ENCODE assay signal across 17 cellular contexts in genomic region chr6:158344534-158344933, GRCh38. TPM values are rescaled to one million over a fixed set of nuclear protein-coding genes. Genes with fewer than 3 reads are reported as not detected.
DNase-seq lines count a peak whose midpoint lies in the region; ATAC-seq and TF ChIP-seq lines count a peak whose summit lies in the region.
"Had no signal": no experiment of that assay in that cellular context is flagged by ENCODE, and none has a peak within 500 bp of the region (broad histone marks: within the 10 kb centered on the region; RNA-seq: fewer than 3 reads in every experiment).

No MANE protein-coding gene starts in this region.

- no peaks in the 10 kb centered on the region for H3K36me3 ChIP-seq in breast epithelium
- H3K36me3 ChIP-seq: transverse colon had no signal

- POLR2A ChIA-PET in GM10248 (lab: Yijun Ruan, JAX) = no interaction called here
- POLR2A ChIA-PET in activated CD8-positive, alpha-beta T cell treated with anti-CD3 and anti-CD28 coated beads for 36 hours (lab: Charles Lee) = no interaction called here

- H3K4me1 ChIP-seq in breast epithelium = no peaks in the 10 kb centered on the region

- intact Hi-C loops in breast epithelium (cut with DNase I; ENCODE audit: low total_unique reads) = no loop called here
- intact Hi-C loops in activated CD8-positive, alpha-beta T cell treated with anti-CD3 and anti-CD28 coated beads for 36 hours (cut with micrococcal nuclease) = no loop called here

- no peak overlapping the region for H3K4me3 Mint-ChIP-seq in activated CD8-positive, alpha-beta T cell treated with anti-CD3 and anti-CD28 coated beads for 36 hours

- H3K36me3 Mint-ChIP-seq in activated CD8-positive, alpha-beta T cell treated with anti-CD3 and anti-CD28 coated beads for 36 hours (ENCODE audit: low read depth) = peaks cover 28% of the 10 kb centered on the region

- CTCF ChIA-PET in GM10248 (lab: Yijun Ruan, JAX) = interaction anchor here (0.8 to 1.7 kb wide), 7 partner anchors 9 to 123 kb away, joined by 3 to 5 read pairs (median 3); no protein-coding TSS in a partner anchor
- CTCF ChIA-PET in activated CD8-positive, alpha-beta T cell treated with anti-CD3 and anti-CD28 coated beads for 36 hours (lab: Charles Lee) = no interaction called here

- H3K4me3 ChIP-seq in breast epithelium = no peak overlapping the region
- H3K4me3 ChIP-seq: coronary artery, transverse colon had no signal

- peaks cover 15% of the 10 kb centered on the region for H3K9me3 Mint-ChIP-seq in activated CD8-positive, alpha-beta T cell treated with anti-CD3 and anti-CD28 coated beads for 36 hours

- no peak for TF ChIP-seq CTCF in GM10248 (IDR thresholded peaks at IDR 0.05; ENCODE audit: control extremely low read depth, extremely low read depth, low read depth, missing control alignments)
- TF ChIP-seq CTCF in breast epithelium (IDR thresholded peaks at IDR 0.05) = no peak
- no peak for TF ChIP-seq CTCF in activated CD8-positive, alpha-beta T cell treated with anti-CD3 and anti-CD28 coated beads for 36 hours (IDR thresholded peaks at IDR 0.05)

- H3K27me3 Mint-ChIP-seq in activated CD8-positive, alpha-beta T cell treated with anti-CD3 and anti-CD28 coated beads for 36 hours = no peaks in the 10 kb centered on the region

- H3K27me3 ChIP-seq in breast epithelium = no peaks in the 10 kb centered on the region
- H3K27me3 ChIP-seq: transverse colon had no signal

- DNase-seq in GM10248 (ENCODE audit: extremely low spot score) (peak; percentile 26), breast epithelium (ENCODE audit: low spot score in 2 of 2) (no peak), RPMI8226 (no peak), hepatic stellate cell (ENCODE audit: low spot score) (no peak)
- no peak for DNase-seq in activated CD8-positive, alpha-beta T cell treated with anti-CD3 and anti-CD28 coated beads for 36 hours
- DNase-seq: activated T-cell treated with anti-CD3 and anti-CD28 coated beads, Interleukin-2, amount 50 U/mL, for 1 hour; AML-193; amygdala; hypothalamus; Karpas-422; NCI-H524; stimulated activated CD4-positive, alpha-beta T cell treated with anti-CD3 and anti-CD28 coated beads, Interleukin-12 subunit alpha, Interleukin-12 subunit beta, amount 100 ng/mL, for 4 hours; transverse colon had no signal

- ATAC-seq in GM18867 (IDR thresholded peaks at IDR 0.05; ENCODE audit: unreplicated experiment) (peak; percentile 49), HG02642 (IDR thresholded peaks at IDR 0.05; ENCODE audit: poor library complexity, unreplicated experiment) (peak; percentile 74), HG03571 (IDR thresholded peaks at IDR 0.05; ENCODE audit: unreplicated experiment) (peak; percentile 64)
- no peak for ATAC-seq in activated CD8-positive, alpha-beta T cell treated with anti-CD3 and anti-CD28 coated beads for 36 hours

- H3K27ac ChIP-seq in breast epithelium = no peak overlapping the region
- H3K27ac ChIP-seq: coronary artery, transverse colon had no signal

- H3K9me3 ChIP-seq in breast epithelium = peaks cover 4 to 5% of the 10 kb centered on the region in 2 donors

- H3K27ac Mint-ChIP-seq in activated CD8-positive, alpha-beta T cell treated with anti-CD3 and anti-CD28 coated beads for 36 hours = no peak overlapping the region

- peaks cover 7% of the 10 kb centered on the region for H3K4me1 Mint-ChIP-seq in activated CD8-positive, alpha-beta T cell treated with anti-CD3 and anti-CD28 coated beads for 36 hours (ENCODE audit: low read depth)

- TF ChIP-seq POLR2A in breast epithelium (IDR thresholded peaks at IDR 0.05) = no peak

RNA-seq across cellular contexts. Expression of gene TULP4, which starts 32.3 kb away (rescaled TPM):
- 100 to 1,000 TPM; 104 to 171 (median 112) TPM for total RNA-seq in breast epithelium
- total RNA-seq in activated CD8-positive, alpha-beta T cell treated with anti-CD3 and anti-CD28 coated beads for 36 hours = 10 to 100 TPM; 18.4 to 18.5 TPM

Comparison
In these comparisons a context has a peak if more than half of its experiments do, and no peak if none do; other contexts are left out.
1. RNA of gene TULP4, which starts 32.3 kb away (total RNA-seq): 104 to 171 TPM in breast epithelium; 18.4 to 18.5 TPM in activated CD8-positive, alpha-beta T cell treated with anti-CD3 and anti-CD28 coated beads for 36 hours; every median in the first group is over 4 times any median in the second.